In genomic region chr12:55933799-55934174, GRCh38 we compare ENCODE assay signal across 10 cellular contexts. TPM values are rescaled to one million over a fixed set of nuclear protein-coding genes. Genes with fewer than 3 reads are reported as not detected.
DNase-seq lines count a peak whose midpoint lies in the region; ATAC-seq, FAIRE-seq and TF ChIP-seq lines count a peak whose summit lies in the region.
"Had no signal": no experiment of that assay in that cellular context is flagged by ENCODE, and none has a peak within 500 bp of the region (broad histone marks: within the 10 kb centered on the region; RNA-seq: fewer than 3 reads in every experiment).

No MANE protein-coding gene starts in this region.

- H3K4me3 ChIP-seq in PC-9 = peak overlapping the region; percentile 32; the same call in 1 of the 2 replicates
- peak overlapping the region in 1 of 2 donors; percentile 91 for H3K4me3 ChIP-seq in small intestine (ENCODE audit: low read depth in 1 of 2, low read length in 2 of 2)
- no peak overlapping the region for H3K4me3 ChIP-seq in gastrocnemius medialis

- H3K9me3 Mint-ChIP-seq in activated CD8-positive, alpha-beta memory T cell treated with anti-CD3 and anti-CD28 coated beads, Interleukin-2, amount 10 ng/mL, durations not matched to agents 7 days and 5 days (ENCODE audit: low read depth) = no peaks in the 10 kb centered on the region
- H3K9me3 Mint-ChIP-seq in dendritic cell treated with granulocyte-macrophage colony-stimulating factor and Interleukin-4, amounts not matched to agents 40 ng/mL and 50 ng/mL, for 4 days = no peaks in the 10 kb centered on the region

- WGBS in small intestine, 3 donors = 79 to 94% (median 88%) methylated on average over 1 of the region's 1 CpG

- peaks cover 6% of the 10 kb centered on the region; the same call in 1 of the 2 replicates for H4K20me1 ChIP-seq in PC-9 (ENCODE audit: insufficient read depth)

- peaks cover 82% of the 10 kb centered on the region for H3K4me1 Mint-ChIP-seq in activated CD8-positive, alpha-beta memory T cell treated with anti-CD3 and anti-CD28 coated beads, Interleukin-2, amount 10 ng/mL, durations not matched to agents 7 days and 5 days
- H3K4me1 Mint-ChIP-seq in dendritic cell treated with granulocyte-macrophage colony-stimulating factor and Interleukin-4, amounts not matched to agents 40 ng/mL and 50 ng/mL, for 4 days (ENCODE audit: low read depth) = peaks cover 60% of the 10 kb centered on the region

- H3K79me2 ChIP-seq in PC-9 (ENCODE audit: low read depth) = peaks cover 24% of the 10 kb centered on the region

- no peaks in the 10 kb centered on the region for H3K27me3 ChIP-seq in PC-9 (ENCODE audit: insufficient read depth, low read depth)
- no peaks in the 10 kb centered on the region for H3K27me3 ChIP-seq in small intestine (ENCODE audit: control insufficient read depth in 2 of 2, insufficient read depth in 2 of 2, low read length in 2 of 2)
- H3K27me3 ChIP-seq in gastrocnemius medialis = peaks cover 6 to 34% (median 14%) of the 10 kb centered on the region in 3 donors

- H2AFZ ChIP-seq in PC-9 = no peak overlapping the region

- TF ChIP-seq CTCF in PC-9 (conservative IDR thresholded peaks at IDR 0.05) (no peak), gastrocnemius medialis (IDR thresholded peaks at IDR 0.05 in 4 of 5, conservative IDR thresholded peaks at IDR 0.05 in 1 of 5) (no peak)

- CTCF ChIA-PET in activated CD8-positive, alpha-beta memory T cell treated with anti-CD3 and anti-CD28 coated beads, Interleukin-2, amount 10 ng/mL, durations not matched to agents 7 days and 5 days (lab: Charles Lee) = interaction anchor here (0.6 to 7.8 kb wide), 8 partner anchors 10 to 256 kb away, joined by 3 to 66 read pairs (median 4); partner anchors contain the start of genes DNAJC14, RAB5B and SMARCC2
- CTCF ChIA-PET in PC-9 (lab: Charles Lee) = interaction anchor here (1.0 kb wide), 1 partner anchor 62 kb away, joined by 3 read pairs; no protein-coding TSS in a partner anchor

- H3K36me3 ChIP-seq in PC-9 (ENCODE audit: low read depth) = no peaks in the 10 kb centered on the region
- H3K36me3 ChIP-seq in small intestine (ENCODE audit: control insufficient read depth in 2 of 2, insufficient read depth in 2 of 2, low read length in 2 of 2) = peaks cover 4 to 9% of the 10 kb centered on the region in 2 donors
- H3K36me3 ChIP-seq in gastrocnemius medialis = no peaks in the 10 kb centered on the region

- intact Hi-C loops in PC-9 (cut with micrococcal nuclease; ENCODE audit: unreplicated experiment) (no loop called here), gastrocnemius medialis (cut with DNase I; ENCODE audit: low total_unique reads) (no loop called here)
- intact Hi-C loops in dendritic cell treated with granulocyte-macrophage colony-stimulating factor and Interleukin-4, amounts not matched to agents 40 ng/mL and 50 ng/mL, for 4 days (cut with micrococcal nuclease) = no loop called here

- no peak for TF ChIP-seq POLR2A in gastrocnemius medialis (IDR thresholded peaks at IDR 0.05)

- POLR2A ChIA-PET in PC-9 (lab: Charles Lee; ENCODE audit: unreplicated experiment) = interaction anchor here (0.5 to 1.1 kb wide), 7 partner anchors 35 to 204 kb away, joined by 3 to 16 read pairs (median 6); partner anchors contain the start of genes ORMDL2 and SARNP

- H3K4me1 ChIP-seq in PC-9 (replicated peaks; ENCODE audit: insufficient read depth) (peaks cover 66% of the 10 kb centered on the region), small intestine (ENCODE audit: control insufficient read depth in 2 of 2, insufficient read depth in 1 of 2, low read depth in 1 of 2, low read length in 1 of 2) (peaks cover 12 to 14% of the 10 kb centered on the region in 2 donors), gastrocnemius medialis (peaks cover 16 to 22% of the 10 kb centered on the region in 2 donors)

- H3K4me2 ChIP-seq in PC-9 = peak overlapping the region; percentile 96

- peak overlapping the region; percentile 50 for H3K27ac Mint-ChIP-seq in activated CD8-positive, alpha-beta memory T cell treated with anti-CD3 and anti-CD28 coated beads, Interleukin-2, amount 10 ng/mL, durations not matched to agents 7 days and 5 days
- H3K27ac Mint-ChIP-seq in dendritic cell treated with granulocyte-macrophage colony-stimulating factor and Interleukin-4, amounts not matched to agents 40 ng/mL and 50 ng/mL, for 4 days = peak overlapping the region; percentile 88

- H3K27ac ChIP-seq in PC-9 = peak overlapping the region; percentile 80
- H3K27ac ChIP-seq in small intestine (ENCODE audit: low read depth in 1 of 2, low read length in 1 of 2) = peak overlapping the region; percentile 58 to 98
- H3K27ac ChIP-seq in gastrocnemius medialis = no peak overlapping the region

- no peaks in the 10 kb centered on the region for H3K9me3 ChIP-seq in PC-9 (ENCODE audit: insufficient read depth, low read depth)
- no peaks in the 10 kb centered on the region for H3K9me3 ChIP-seq in small intestine (ENCODE audit: control insufficient read depth, low read depth)
- H3K9me3 ChIP-seq in gastrocnemius medialis = no peaks in the 10 kb centered on the region

- in situ Hi-C loops in gastrocnemius medialis (cut with MboI; ENCODE audit: low sequenced_read_pairs in 4 of 4) = loop anchor here in 2 of 4 donors (10.0 to 25.0 kb wide), 3 partner anchors 119 to 296 kb away; partner anchors contain the start of genes ORMDL2 (in 2 of the 2), SARNP (in 2 of the 2) and OR10P1 (in 1 of the 2)

- H3K36me3 Mint-ChIP-seq in activated CD8-positive, alpha-beta memory T cell treated with anti-CD3 and anti-CD28 coated beads, Interleukin-2, amount 10 ng/mL, durations not matched to agents 7 days and 5 days = peaks cover 50% of the 10 kb centered on the region
- peaks cover 42% of the 10 kb centered on the region for H3K36me3 Mint-ChIP-seq in dendritic cell treated with granulocyte-macrophage colony-stimulating factor and Interleukin-4, amounts not matched to agents 40 ng/mL and 50 ng/mL, for 4 days (ENCODE audit: low read depth)

- peaks cover 62% of the 10 kb centered on the region for H3F3A ChIP-seq in PC-9 (ENCODE audit: insufficient read depth, low read depth)

- no TSS peak for BruUV-seq in PC-9 (replicated peaks; lab: Mats Ljungman, UMichigan)

- no peaks in the 10 kb centered on the region for H3K27me3 Mint-ChIP-seq in activated CD8-positive, alpha-beta memory T cell treated with anti-CD3 and anti-CD28 coated beads, Interleukin-2, amount 10 ng/mL, durations not matched to agents 7 days and 5 days
- no peaks in the 10 kb centered on the region for H3K27me3 Mint-ChIP-seq in dendritic cell treated with granulocyte-macrophage colony-stimulating factor and Interleukin-4, amounts not matched to agents 40 ng/mL and 50 ng/mL, for 4 days

- H3K9me2 ChIP-seq in PC-9 (ENCODE audit: insufficient read depth) = no peaks in the 10 kb centered on the region

- ATAC-seq in activated CD8-positive, alpha-beta memory T cell treated with anti-CD3 and anti-CD28 coated beads, Interleukin-2, amount 10 ng/mL, durations not matched to agents 7 days and 5 days = no peak
- no peak for ATAC-seq in gastrocnemius medialis

- no peak for FAIRE-seq in small intestine (lab: Jason Lieb, UNC)
- FAIRE-seq: colon had no signal

- peak overlapping the region; percentile 96 for H3K4me3 Mint-ChIP-seq in activated CD8-positive, alpha-beta memory T cell treated with anti-CD3 and anti-CD28 coated beads, Interleukin-2, amount 10 ng/mL, durations not matched to agents 7 days and 5 days
- H3K4me3 Mint-ChIP-seq in dendritic cell treated with granulocyte-macrophage colony-stimulating factor and Interleukin-4, amounts not matched to agents 40 ng/mL and 50 ng/mL, for 4 days = no peak overlapping the region

- no peak for DNase-seq in activated CD8-positive, alpha-beta memory T cell treated with anti-CD3 and anti-CD28 coated beads, Interleukin-2, amount 10 ng/mL, durations not matched to agents 7 days and 5 days
- DNase-seq in activated CD8-positive, alpha-beta memory T cell treated with anti-CD3 and anti-CD28 coated beads, Interleukin-2, amount 50 U/mL, for 4 hours = no peak
- DNase-seq in PC-9 (no peak), small intestine (no peak), gastrocnemius medialis (no peak), hypothalamus (lab: John Stamatoyannopoulos, UW) (no peak), COLO668 (lab: John Stamatoyannopoulos, UW; ENCODE audit: unreplicated experiment) (no peak)
- DNase-seq: NCI-H345 had no signal

RNA-seq across cellular contexts. Expression of gene DGKA, which starts 2.8 kb away (rescaled TPM):
- total RNA-seq in activated CD8-positive, alpha-beta memory T cell treated with anti-CD3 and anti-CD28 coated beads, Interleukin-2, amount 10 ng/mL, durations not matched to agents 7 days and 5 days = 100 to 1,000 TPM; 301 to 312 TPM
- total RNA-seq in PC-9 (2021) = 86.6 and 91.0 TPM in 2 replicates
- polyA plus RNA-seq in small intestine = 100 to 1,000 TPM in 2 of 3 donors, 10 to 100 TPM in 1; 41.3 to 386 (median 318) TPM
- total RNA-seq in gastrocnemius medialis = 1 to 10 TPM; 1.9 to 5.0 (median 2.6) TPM

RNA-seq across cellular contexts. Expression of gene PYM1, which starts 6.1 kb away (rescaled TPM):
- total RNA-seq in activated CD8-positive, alpha-beta memory T cell treated with anti-CD3 and anti-CD28 coated beads, Interleukin-2, amount 10 ng/mL, durations not matched to agents 7 days and 5 days = 10 to 100 TPM; 46.7 to 56.4 TPM
- total RNA-seq in PC-9 (2021) = 45.4 and 54.0 TPM in 2 replicates
- polyA plus RNA-seq in small intestine = 10 to 100 TPM; 57.7 to 85.7 (median 65.1) TPM
- 10 to 100 TPM; 12.8 to 24.5 (median 15.9) TPM for total RNA-seq in gastrocnemius medialis

RNA-seq across cellular contexts. Expression of gene PMEL, which starts 32.1 kb away (rescaled TPM):
- under 1 TPM; 0.23 to 0.37 TPM for total RNA-seq in activated CD8-positive, alpha-beta memory T cell treated with anti-CD3 and anti-CD28 coated beads, Interleukin-2, amount 10 ng/mL, durations not matched to agents 7 days and 5 days
- total RNA-seq in PC-9 (2021) = 8.7 and 12.6 TPM in 2 replicates
- polyA plus RNA-seq in small intestine = 1 to 10 TPM; 1.8 to 3.1 (median 2.2) TPM
- total RNA-seq in gastrocnemius medialis = 1 to 10 TPM in 1 of 4 donors, under 1 TPM in 1, not detected in 2; 0.73 to 2.0 TPM

RNA-seq across cellular contexts. Expression of gene CDK2, which starts 32.8 kb away (rescaled TPM):
- 100 to 1,000 TPM; 146 to 158 TPM for total RNA-seq in activated CD8-positive, alpha-beta memory T cell treated with anti-CD3 and anti-CD28 coated beads, Interleukin-2, amount 10 ng/mL, durations not matched to agents 7 days and 5 days
- total RNA-seq in PC-9 (2021) (93.8 and 99.4 TPM in 2 replicates), gastrocnemius medialis (10 to 100 TPM in 1 of 4 donors, 1 to 10 TPM in 3; 6.4 to 11.7 (median 8.1) TPM)
- 10 to 100 TPM in 1 of 3 donors, 1 to 10 TPM in 2; 7.6 to 20.8 (median 9.7) TPM for polyA plus RNA-seq in small intestine

RNA-seq across cellular contexts. Expression of gene RAB5B, which starts 40.1 kb away (rescaled TPM):
- total RNA-seq in activated CD8-positive, alpha-beta memory T cell treated with anti-CD3 and anti-CD28 coated beads, Interleukin-2, amount 10 ng/mL, durations not matched to agents 7 days and 5 days = 10 to 100 TPM; 46.4 to 55.6 TPM
- total RNA-seq in PC-9 (2021) = 98.6 and 122 TPM in 2 replicates
- polyA plus RNA-seq in small intestine = 10 to 100 TPM; 45.8 to 49.4 (median 47.5) TPM
- total RNA-seq in gastrocnemius medialis = 10 to 100 TPM; 75.5 to 84.9 (median 81.8) TPM

Comparison
In these comparisons a context has a peak if more than half of its experiments do, and no peak if none do; other contexts are left out.
1. H3K27ac ChIP-seq: peak in PC-9 (single experiment) and small intestine (2 of 2); none in gastrocnemius medialis (0 of 4).
2. RNA of gene DGKA, which starts 2.8 kb away (total RNA-seq): 301 to 312 TPM in activated CD8-positive, alpha-beta memory T cell treated with anti-CD3 and anti-CD28 coated beads, Interleukin-2, amount 10 ng/mL, durations not matched to agents 7 days and 5 days and 86.6 to 91.0 TPM in PC-9; 1.9 to 5.0 TPM in gastrocnemius medialis; every median in the first group is over 10 times any median in the second.